1 cellular context compared by ENCODE assay signal in the genomic region with DNA sequence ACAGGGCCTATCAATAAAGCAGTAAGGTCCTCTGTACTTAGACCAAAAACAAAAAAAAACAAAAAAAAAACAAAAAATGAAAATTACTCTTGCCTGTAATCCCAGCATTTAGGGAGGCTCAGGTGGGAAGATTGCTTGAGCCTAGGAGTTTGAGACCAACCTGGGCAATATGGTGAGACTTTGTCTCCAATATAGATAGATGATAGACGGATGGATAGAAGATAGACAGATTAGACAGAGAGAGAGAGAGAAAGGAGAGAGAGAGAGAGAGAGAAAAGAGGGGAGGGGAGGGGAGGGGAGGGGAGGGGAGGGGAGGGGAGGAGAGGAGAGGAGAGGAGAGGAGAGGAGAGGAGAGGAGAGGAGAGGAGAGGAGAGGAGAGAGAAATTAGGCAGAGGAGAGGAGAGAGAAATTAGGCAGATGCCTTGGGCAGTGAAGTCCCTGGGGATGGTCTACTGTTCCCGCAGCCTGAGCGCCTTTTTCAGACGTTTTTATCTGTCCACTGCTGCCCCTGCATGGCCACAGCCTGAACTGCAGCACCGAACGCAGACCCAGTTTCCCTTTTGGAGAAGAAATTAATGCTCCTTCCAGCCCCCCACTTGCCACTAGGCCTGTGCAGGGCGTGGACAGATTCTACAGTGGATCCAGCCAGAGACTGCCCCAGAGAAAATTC.
TF ChIP-seq lines count a peak whose summit lies in the region.

No MANE protein-coding gene starts in this region.

TF ChIP-seq in K562, 482 proteins besides CTCF, POLR2A, EP300 and RAD21 (continued from another document and continues in another):
- TF ChIP-seq, protein P1, sequence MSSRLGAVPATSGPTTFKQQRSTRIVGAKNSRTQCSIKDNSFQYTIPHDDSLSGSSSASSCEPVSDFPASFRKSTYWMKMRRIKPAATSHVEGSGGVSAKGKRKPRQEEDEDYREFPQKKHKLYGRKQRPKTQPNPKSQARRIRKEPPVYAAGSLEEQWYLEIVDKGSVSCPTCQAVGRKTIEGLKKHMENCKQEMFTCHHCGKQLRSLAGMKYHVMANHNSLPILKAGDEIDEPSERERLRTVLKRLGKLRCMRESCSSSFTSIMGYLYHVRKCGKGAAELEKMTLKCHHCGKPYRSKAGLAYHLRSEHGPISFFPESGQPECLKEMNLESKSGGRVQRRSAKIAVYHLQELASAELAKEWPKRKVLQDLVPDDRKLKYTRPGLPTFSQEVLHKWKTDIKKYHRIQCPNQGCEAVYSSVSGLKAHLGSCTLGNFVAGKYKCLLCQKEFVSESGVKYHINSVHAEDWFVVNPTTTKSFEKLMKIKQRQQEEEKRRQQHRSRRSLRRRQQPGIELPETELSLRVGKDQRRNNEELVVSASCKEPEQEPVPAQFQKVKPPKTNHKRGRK (tag; IDR thresholded peaks at IDR 0.05) = no peak
- TF ChIP-seq ERF (CRISPR knock-in tag; IDR thresholded peaks at IDR 0.05) (no peak), KLF16 (IDR thresholded peaks at IDR 0.05) (0 out of 2 replicates have a peak, but pooled peaks have one; percentile 19), ZFX (CRISPR knock-in tag; IDR thresholded peaks at IDR 0.05) (no peak), CREB1 (IDR thresholded peaks at IDR 0.05) (no peak), CREB1 (CRISPR knock-in tag; IDR thresholded peaks at IDR 0.05) (peak; percentile 25; the same call in 1 of the 2 replicates), ADNP (tag; IDR thresholded peaks at IDR 0.05) (no peak), SMC3 (conservative IDR thresholded peaks at IDR 0.05; ENCODE audit: insufficient read depth, low read depth, low read length) (peak; percentile 87), MAZ (CRISPR knock-in tag; conservative IDR thresholded peaks at IDR 0.05 in 1 of 2, IDR thresholded peaks at IDR 0.05 in 1 of 2) (0 out of 4 replicates have a peak, but pooled peaks of 1 of the 2 experiments have one; percentile 27), CREB5 (CRISPR knock-in tag; IDR thresholded peaks at IDR 0.05) (no peak), ZNF347 (CRISPR knock-in tag; IDR thresholded peaks at IDR 0.05; ENCODE audit: low read depth) (no peak), SAP30 (IDR thresholded peaks at IDR 0.05; ENCODE audit: borderline replicate concordance, insufficient read depth, low read depth, low read length, poor library complexity, severe bottlenecking) (no peak), GATA2 (CRISPR knock-in tag; IDR thresholded peaks at IDR 0.05) (no peak), PURB (CRISPR knock-in tag; IDR thresholded peaks at IDR 0.05; ENCODE audit: low read depth) (no peak), JUND (IDR thresholded peaks at IDR 0.05; ENCODE audit: borderline replicate concordance, low read depth, low read length) (peak; percentile 64), JUND (tag; IDR thresholded peaks at IDR 0.05; ENCODE audit: borderline replicate concordance, low read depth, low read length) (no peak; the same call in 2 of the 3 replicates), MYNN (IDR thresholded peaks at IDR 0.05) (no peak), MYNN (CRISPR knock-in tag; IDR thresholded peaks at IDR 0.05) (no peak), KDM1A (IDR thresholded peaks at IDR 0.05) (0 out of 4 replicates have a peak, but pooled peaks of 1 of the 2 experiments have one; percentile 21), SP1 (CRISPR knock-in tag; IDR thresholded peaks at IDR 0.05) (no peak), YBX1 (IDR thresholded peaks at IDR 0.05) (no peak), ZNF133 (CRISPR knock-in tag; IDR thresholded peaks at IDR 0.05) (no peak), ZNF274 (IDR thresholded peaks at IDR 0.05; ENCODE audit: borderline replicate concordance, low read depth, low read length) (no peak), CBFA2T3 (IDR thresholded peaks at IDR 0.05) (no peak), BDP1 (IDR thresholded peaks at IDR 0.05; ENCODE audit: insufficient read depth, insufficient read length) (no peak), ASH1L (IDR thresholded peaks at IDR 0.05; ENCODE audit: borderline replicate concordance, low read depth, partially characterized antibody) (no peak), LEF1 (IDR thresholded peaks at IDR 0.05) (no peak), CBX8 (IDR thresholded peaks at IDR 0.05; ENCODE audit: borderline replicate concordance, extremely low read depth, low read depth, low read length, poor library complexity, severe bottlenecking) (no peak), FOXA1 (IDR thresholded peaks at IDR 0.05; ENCODE audit: borderline replicate concordance) (no peak), ZBTB8A (IDR thresholded peaks at IDR 0.05; ENCODE audit: partially characterized antibody) (no peak), ZNF57 (CRISPR knock-in tag; IDR thresholded peaks at IDR 0.05) (no peak), TEAD1 (CRISPR knock-in tag; IDR thresholded peaks at IDR 0.05) (no peak), NCOA4 (IDR thresholded peaks at IDR 0.05; ENCODE audit: partially characterized antibody) (no peak), ARHGAP35 (IDR thresholded peaks at IDR 0.05; ENCODE audit: partially characterized antibody) (no peak), HDAC2 (IDR thresholded peaks at IDR 0.05) (no peak), SMAD2 (IDR thresholded peaks at IDR 0.05; ENCODE audit: low read depth, low read length) (no peak), TSC22D4 (tag; IDR thresholded peaks at IDR 0.05) (no peak), ZNF41 (CRISPR knock-in tag; conservative IDR thresholded peaks at IDR 0.05) (no peak), ZNF121 (CRISPR knock-in tag; conservative IDR thresholded peaks at IDR 0.05) (no peak), RBM39 (optimal IDR thresholded peaks at IDR 0.05; ENCODE audit: low read depth, low read length) (peak; percentile 95), RFX7 (CRISPR knock-in tag; IDR thresholded peaks at IDR 0.05) (no peak), ETV6 (IDR thresholded peaks at IDR 0.05; ENCODE audit: borderline replicate concordance in 1 of 2, low read depth in 2 of 2, low read length in 1 of 2) (no peak), ETV6 (CRISPR knock-in tag; IDR thresholded peaks at IDR 0.05; ENCODE audit: borderline replicate concordance) (no peak), ZNF282 (CRISPR knock-in tag; IDR thresholded peaks at IDR 0.05) (no peak), RUNX1 (IDR thresholded peaks at IDR 0.05; ENCODE audit: low read depth) (no peak), ZBED1 (IDR thresholded peaks at IDR 0.05) (no peak), MYC (IDR thresholded peaks at IDR 0.05; ENCODE audit: low read depth, low read length) (0 out of 2 replicates have a peak, but pooled peaks have one; percentile 15), MYC (CRISPR knock-in tag; IDR thresholded peaks at IDR 0.05; ENCODE audit: borderline replicate concordance, low read depth) (no peak), ZNF143 (CRISPR knock-in tag; IDR thresholded peaks at IDR 0.05) (no peak), SMAD1 (IDR thresholded peaks at IDR 0.05; ENCODE audit: low read depth, low read length, partially characterized antibody) (no peak), ETV5 (CRISPR knock-in tag; IDR thresholded peaks at IDR 0.05; ENCODE audit: low read depth) (no peak), ZNF197 (CRISPR knock-in tag; IDR thresholded peaks at IDR 0.05; ENCODE audit: low read depth) (no peak), PCBP2 (IDR thresholded peaks at IDR 0.05; ENCODE audit: low read depth, low read length, poor library complexity, severe bottlenecking) (peak; percentile 95), HNRNPL (IDR thresholded peaks at IDR 0.05; ENCODE audit: low read depth, low read length) (no peak), RAD51 (IDR thresholded peaks at IDR 0.05; ENCODE audit: borderline replicate concordance, low read depth) (no peak)
- TF ChIP-seq, protein P2, sequence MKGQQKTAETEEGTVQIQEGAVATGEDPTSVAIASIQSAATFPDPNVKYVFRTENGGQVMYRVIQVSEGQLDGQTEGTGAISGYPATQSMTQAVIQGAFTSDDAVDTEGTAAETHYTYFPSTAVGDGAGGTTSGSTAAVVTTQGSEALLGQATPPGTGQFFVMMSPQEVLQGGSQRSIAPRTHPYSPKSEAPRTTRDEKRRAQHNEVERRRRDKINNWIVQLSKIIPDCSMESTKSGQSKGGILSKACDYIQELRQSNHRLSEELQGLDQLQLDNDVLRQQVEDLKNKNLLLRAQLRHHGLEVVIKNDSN (CRISPR knock-in tag; IDR thresholded peaks at IDR 0.05) = no peak
- TF ChIP-seq, protein P3, sequence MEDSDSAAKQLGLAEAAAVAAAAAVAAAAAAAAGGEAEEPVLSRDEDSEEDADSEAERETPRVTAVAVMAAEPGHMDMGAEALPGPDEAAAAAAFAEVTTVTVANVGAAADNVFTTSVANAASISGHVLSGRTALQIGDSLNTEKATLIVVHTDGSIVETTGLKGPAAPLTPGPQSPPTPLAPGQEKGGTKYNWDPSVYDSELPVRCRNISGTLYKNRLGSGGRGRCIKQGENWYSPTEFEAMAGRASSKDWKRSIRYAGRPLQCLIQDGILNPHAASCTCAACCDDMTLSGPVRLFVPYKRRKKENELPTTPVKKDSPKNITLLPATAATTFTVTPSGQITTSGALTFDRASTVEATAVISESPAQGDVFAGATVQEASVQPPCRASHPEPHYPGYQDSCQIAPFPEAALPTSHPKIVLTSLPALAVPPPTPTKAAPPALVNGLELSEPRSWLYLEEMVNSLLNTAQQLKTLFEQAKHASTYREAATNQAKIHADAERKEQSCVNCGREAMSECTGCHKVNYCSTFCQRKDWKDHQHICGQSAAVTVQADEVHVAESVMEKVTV (CRISPR knock-in tag; IDR thresholded peaks at IDR 0.05) = peak; percentile 76
- TF ChIP-seq, protein P4, sequence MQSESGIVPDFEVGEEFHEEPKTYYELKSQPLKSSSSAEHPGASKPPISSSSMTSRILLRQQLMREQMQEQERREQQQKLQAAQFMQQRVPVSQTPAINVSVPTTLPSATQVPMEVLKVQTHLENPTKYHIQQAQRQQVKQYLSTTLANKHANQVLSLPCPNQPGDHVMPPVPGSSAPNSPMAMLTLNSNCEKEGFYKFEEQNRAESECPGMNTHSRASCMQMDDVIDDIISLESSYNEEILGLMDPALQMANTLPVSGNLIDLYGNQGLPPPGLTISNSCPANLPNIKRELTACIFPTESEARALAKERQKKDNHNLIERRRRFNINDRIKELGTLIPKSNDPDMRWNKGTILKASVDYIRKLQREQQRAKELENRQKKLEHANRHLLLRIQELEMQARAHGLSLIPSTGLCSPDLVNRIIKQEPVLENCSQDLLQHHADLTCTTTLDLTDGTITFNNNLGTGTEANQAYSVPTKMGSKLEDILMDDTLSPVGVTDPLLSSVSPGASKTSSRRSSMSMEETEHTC (IDR thresholded peaks at IDR 0.05) = no peak
- TF ChIP-seq, protein P5, sequence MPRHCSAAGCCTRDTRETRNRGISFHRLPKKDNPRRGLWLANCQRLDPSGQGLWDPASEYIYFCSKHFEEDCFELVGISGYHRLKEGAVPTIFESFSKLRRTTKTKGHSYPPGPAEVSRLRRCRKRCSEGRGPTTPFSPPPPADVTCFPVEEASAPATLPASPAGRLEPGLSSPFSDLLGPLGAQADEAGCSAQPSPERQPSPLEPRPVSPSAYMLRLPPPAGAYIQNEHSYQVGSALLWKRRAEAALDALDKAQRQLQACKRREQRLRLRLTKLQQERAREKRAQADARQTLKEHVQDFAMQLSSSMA (CRISPR knock-in tag; IDR thresholded peaks at IDR 0.05) = no peak
- TF ChIP-seq, protein P6, sequence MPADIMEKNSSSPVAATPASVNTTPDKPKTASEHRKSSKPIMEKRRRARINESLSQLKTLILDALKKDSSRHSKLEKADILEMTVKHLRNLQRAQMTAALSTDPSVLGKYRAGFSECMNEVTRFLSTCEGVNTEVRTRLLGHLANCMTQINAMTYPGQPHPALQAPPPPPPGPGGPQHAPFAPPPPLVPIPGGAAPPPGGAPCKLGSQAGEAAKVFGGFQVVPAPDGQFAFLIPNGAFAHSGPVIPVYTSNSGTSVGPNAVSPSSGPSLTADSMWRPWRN (IDR thresholded peaks at IDR 0.05; ENCODE audit: low read depth) = no peak
- TF ChIP-seq, protein P7, sequence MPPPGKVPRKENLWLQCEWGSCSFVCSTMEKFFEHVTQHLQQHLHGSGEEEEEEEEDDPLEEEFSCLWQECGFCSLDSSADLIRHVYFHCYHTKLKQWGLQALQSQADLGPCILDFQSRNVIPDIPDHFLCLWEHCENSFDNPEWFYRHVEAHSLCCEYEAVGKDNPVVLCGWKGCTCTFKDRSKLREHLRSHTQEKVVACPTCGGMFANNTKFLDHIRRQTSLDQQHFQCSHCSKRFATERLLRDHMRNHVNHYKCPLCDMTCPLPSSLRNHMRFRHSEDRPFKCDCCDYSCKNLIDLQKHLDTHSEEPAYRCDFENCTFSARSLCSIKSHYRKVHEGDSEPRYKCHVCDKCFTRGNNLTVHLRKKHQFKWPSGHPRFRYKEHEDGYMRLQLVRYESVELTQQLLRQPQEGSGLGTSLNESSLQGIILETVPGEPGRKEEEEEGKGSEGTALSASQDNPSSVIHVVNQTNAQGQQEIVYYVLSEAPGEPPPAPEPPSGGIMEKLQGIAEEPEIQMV (tag; conservative IDR thresholded peaks at IDR 0.05; ENCODE audit: low read depth) = no peak
- TF ChIP-seq, protein P8, sequence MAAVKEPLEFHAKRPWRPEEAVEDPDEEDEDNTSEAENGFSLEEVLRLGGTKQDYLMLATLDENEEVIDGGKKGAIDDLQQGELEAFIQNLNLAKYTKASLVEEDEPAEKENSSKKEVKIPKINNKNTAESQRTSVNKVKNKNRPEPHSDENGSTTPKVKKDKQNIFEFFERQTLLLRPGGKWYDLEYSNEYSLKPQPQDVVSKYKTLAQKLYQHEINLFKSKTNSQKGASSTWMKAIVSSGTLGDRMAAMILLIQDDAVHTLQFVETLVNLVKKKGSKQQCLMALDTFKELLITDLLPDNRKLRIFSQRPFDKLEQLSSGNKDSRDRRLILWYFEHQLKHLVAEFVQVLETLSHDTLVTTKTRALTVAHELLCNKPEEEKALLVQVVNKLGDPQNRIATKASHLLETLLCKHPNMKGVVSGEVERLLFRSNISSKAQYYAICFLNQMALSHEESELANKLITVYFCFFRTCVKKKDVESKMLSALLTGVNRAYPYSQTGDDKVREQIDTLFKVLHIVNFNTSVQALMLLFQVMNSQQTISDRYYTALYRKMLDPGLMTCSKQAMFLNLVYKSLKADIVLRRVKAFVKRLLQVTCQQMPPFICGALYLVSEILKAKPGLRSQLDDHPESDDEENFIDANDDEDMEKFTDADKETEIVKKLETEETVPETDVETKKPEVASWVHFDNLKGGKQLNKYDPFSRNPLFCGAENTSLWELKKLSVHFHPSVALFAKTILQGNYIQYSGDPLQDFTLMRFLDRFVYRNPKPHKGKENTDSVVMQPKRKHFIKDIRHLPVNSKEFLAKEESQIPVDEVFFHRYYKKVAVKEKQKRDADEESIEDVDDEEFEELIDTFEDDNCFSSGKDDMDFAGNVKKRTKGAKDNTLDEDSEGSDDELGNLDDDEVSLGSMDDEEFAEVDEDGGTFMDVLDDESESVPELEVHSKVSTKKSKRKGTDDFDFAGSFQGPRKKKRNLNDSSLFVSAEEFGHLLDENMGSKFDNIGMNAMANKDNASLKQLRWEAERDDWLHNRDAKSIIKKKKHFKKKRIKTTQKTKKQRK (IDR thresholded peaks at IDR 0.05; ENCODE audit: borderline replicate concordance, low read depth, low read length) = no peak
